In the genomic region with DNA sequence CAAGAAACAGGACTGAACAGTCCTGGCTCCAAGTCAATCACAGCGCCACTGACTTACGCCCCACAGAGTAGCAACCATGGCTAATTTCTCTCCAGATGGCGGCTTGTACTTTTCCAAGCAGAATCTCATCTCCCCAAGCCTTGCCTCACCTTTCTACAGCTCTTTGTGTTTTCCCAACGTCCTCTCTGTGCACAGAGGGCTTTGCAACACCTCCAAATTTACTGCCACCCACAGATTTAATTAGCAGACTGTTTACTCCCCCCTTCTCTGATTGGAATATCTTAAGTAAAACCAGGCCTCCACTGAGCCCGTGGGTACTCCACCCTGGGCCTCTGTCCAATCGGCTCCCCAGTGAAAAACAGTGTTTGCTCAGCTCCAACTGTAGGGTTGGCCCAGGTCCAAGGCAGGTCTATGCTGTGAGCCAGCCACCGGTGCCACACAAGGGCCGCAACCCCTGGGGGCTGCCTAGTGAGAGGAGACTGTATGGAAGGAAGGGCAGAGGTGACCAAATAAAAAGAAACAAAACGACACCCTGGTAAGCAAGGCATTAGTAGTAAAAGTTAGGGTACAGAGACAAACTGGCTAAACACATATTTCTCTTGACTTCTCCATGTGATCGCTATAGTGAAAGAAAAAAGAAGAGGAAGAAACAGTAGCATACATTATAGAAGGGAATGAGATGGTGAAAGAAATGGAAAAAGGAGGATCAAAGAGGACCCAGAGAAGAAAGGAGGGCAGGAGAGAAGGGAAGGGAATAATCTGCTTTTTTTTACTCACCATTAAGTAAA, we compare ENCODE assay signal across 12 cellular contexts.
DNase-seq lines count a peak whose midpoint lies in the region; ATAC-seq and TF ChIP-seq lines count a peak whose summit lies in the region.
"Had no signal": no experiment of that assay in that cellular context is flagged by ENCODE, and none has a peak within 500 bp of the region (broad histone marks: within the 10 kb centered on the region; RNA-seq: fewer than 3 reads in every experiment).

No MANE protein-coding gene starts in this region.

- no peaks in the 10 kb centered on the region for H4K20me1 ChIP-seq in hepatocyte (ENCODE audit: insufficient read depth, poor library complexity, severe bottlenecking)

- peak overlapping the region; percentile 39 for H3K4me2 ChIP-seq in hepatocyte

- H3K27me3 ChIP-seq in hepatocyte, result no peaks in the 10 kb centered on the region

- no peaks in the 10 kb centered on the region for H3K9me3 ChIP-seq in hepatocyte (ENCODE audit: low read depth)

- H3K4me3 ChIP-seq in hepatocyte, result no peak overlapping the region

- peaks cover 14% of the 10 kb centered on the region for H3K4me1 ChIP-seq in hepatocyte (ENCODE audit: insufficient read depth)
- H3K4me1 ChIP-seq: parathyroid adenoma had no signal

- H3K27ac ChIP-seq in C4-2B (peak overlapping the region; percentile 61), hepatocyte (peak overlapping the region; percentile 67)
- H3K27ac ChIP-seq: parathyroid adenoma had no signal

- peak; percentile 94 for DNase-seq in NCI-H1436 (lab: John Stamatoyannopoulos, UW)
- DNase-seq in NCI-H82 treated with DMSO at 0.1 percent for 48 hours (lab: John Stamatoyannopoulos, UW; ENCODE audit: unreplicated experiment), result peak; percentile 39
- peak; percentile 38 for DNase-seq in hepatocyte (ENCODE audit: low spot score)
- DNase-seq in NCI-H226, result no peak
- DNase-seq: activated effector memory CD4-positive, alpha-beta T cell treated with anti-CD3 and anti-CD28 coated beads, Interleukin-2, amount 50 U/mL, for 16 hours; effector CD8-positive, alpha-beta T cell; T-helper 9 cell had no signal

- no peak for TF ChIP-seq CTCF in C4-2B (conservative IDR thresholded peaks at IDR 0.05)
- TF ChIP-seq CTCF in hepatocyte (IDR thresholded peaks at IDR 0.05; ENCODE audit: poor library complexity), result no peak

- no peaks in the 10 kb centered on the region for H3K36me3 ChIP-seq in hepatocyte (replicated peaks; ENCODE audit: insufficient read depth, low read depth)

- no peaks in the 10 kb centered on the region for H3K9me2 ChIP-seq in hepatocyte (replicated peaks; ENCODE audit: insufficient read depth)

- ATAC-seq in HG03520 (IDR thresholded peaks at IDR 0.05; ENCODE audit: unreplicated experiment) (no peak), HG03342 (IDR thresholded peaks at IDR 0.05; ENCODE audit: unreplicated experiment) (no peak), HG02610 (IDR thresholded peaks at IDR 0.05; ENCODE audit: unreplicated experiment) (no peak)

- peaks cover 4% of the 10 kb centered on the region for H3K79me2 ChIP-seq in hepatocyte
- H3K79me2 ChIP-seq: parathyroid adenoma had no signal

- no peak overlapping the region for H2AFZ ChIP-seq in hepatocyte
- H2AFZ ChIP-seq: parathyroid adenoma had no signal

- WGBS in hepatocyte (ENCODE audit: low lambda C conversion rate, missing lambda C conversion rate), result 56% methylated on average over 10 of the region's 10 CpGs
